Comparison of ENCODE assay signal across 8 cellular contexts in genomic region chr17:73091770-73092517, GRCh38. TPM values are rescaled to one million over a fixed set of nuclear protein-coding genes. Genes with fewer than 3 reads are reported as not detected.
A peak's percentile ranks its signal among the peaks of the same experiment; 100 is the strongest.
DNase-seq lines count a peak whose midpoint lies in the region; ATAC-seq and TF ChIP-seq lines count a peak whose summit lies in the region.

No MANE protein-coding gene starts in this region.

- no peaks in the 10 kb centered on the region for H3K27me3 ChIP-seq in HCT116 (ENCODE audit: insufficient read depth, low read length)
- peaks cover 0 to 4% (median 0%) of the 10 kb centered on the region in 7 donors for H3K27me3 ChIP-seq in spleen (replicated peaks in 1 of 7)

- no peak for TF ChIP-seq CTCF in HCT116 (IDR thresholded peaks at IDR 0.05 in 2 of 3, conservative IDR thresholded peaks at IDR 0.05 in 1 of 3; ENCODE audit: borderline replicate concordance in 1 of 3, insufficient read depth in 1 of 3, low read depth in 2 of 3, low read length in 2 of 3)
- TF ChIP-seq CTCF in MCF 10A (IDR thresholded peaks at IDR 0.05; ENCODE audit: unreplicated experiment), result no peak
- TF ChIP-seq CTCF in spleen (IDR thresholded peaks at IDR 0.05 in 8 of 11, conservative IDR thresholded peaks at IDR 0.05 in 3 of 11), result no peak

- H3K36me3 Mint-ChIP-seq in MCF 10A (ENCODE audit: insufficient read depth, unreplicated experiment), result peaks cover 9% of the 10 kb centered on the region

- H3K4me2 ChIP-seq in HCT116 (ENCODE audit: low read length), result peak overlapping the region; percentile 98

- H3K9me3 Mint-ChIP-seq in MCF 10A (ENCODE audit: unreplicated experiment), result no peaks in the 10 kb centered on the region

- H3K79me2 ChIP-seq in HCT116 (ENCODE audit: insufficient read depth, low read length), result no peaks in the 10 kb centered on the region

- no peak overlapping the region for H2AFZ ChIP-seq in HCT116 (ENCODE audit: low read depth, low read length, poor library complexity, severe bottlenecking)

- H3K4me3 Mint-ChIP-seq in MCF 10A (ENCODE audit: unreplicated experiment), result peak overlapping the region; percentile 98

- CTCF ChIA-PET in HCT116 (lab: Charles Lee) (interaction anchor here (0.6 kb wide), 1 partner anchor 106 kb away, joined by 3 read pairs; no protein-coding TSS in a partner anchor), MCF 10A (lab: Yijun Ruan, JAX) (interaction anchor here (0.5 to 1.0 kb wide), 3 partner anchors 67 to 1611 kb away, joined by 3 to 4 read pairs (median 3); no protein-coding TSS in a partner anchor)

- peak; percentile 69 for DNase-seq in NCI-H82 (lab: John Stamatoyannopoulos, UW)
- DNase-seq in NCI-H82 treated with DMSO at 0.1 percent for 48 hours (lab: John Stamatoyannopoulos, UW; ENCODE audit: unreplicated experiment), result no peak
- no peak for DNase-seq in HCT116 (ENCODE audit: low read depth, low spot score)
- DNase-seq in NOMO-1 (lab: John Stamatoyannopoulos, UW; ENCODE audit: unreplicated experiment in 2 of 2), result peak; percentile 24 to 52
- peak; percentile 26 for DNase-seq in MCF 10A (ENCODE audit: unreplicated experiment)
- peak; percentile 77 for DNase-seq in islet precursor cell
- DNase-seq in spleen, result peak; percentile 76

- 8 to 14% (median 11%) methylated on average over 15 to 20 of the region's 20 CpGs for WGBS in spleen, 5 donors

- peak overlapping the region; percentile 93 for H3K27ac Mint-ChIP-seq in MCF 10A (ENCODE audit: low read depth, unreplicated experiment)

- no peaks in the 10 kb centered on the region for H4K20me1 ChIP-seq in HCT116 (ENCODE audit: insufficient read depth)

- TF ChIP-seq RAD21 in HCT116 (IDR thresholded peaks at IDR 0.05; ENCODE audit: low read depth), result no peak

- H3K27ac ChIP-seq in HCT116 (ENCODE audit: low read depth, low read length) (peak overlapping the region; percentile 31), spleen (peak overlapping the region; percentile 32 to 84 (median 57))

- H3K4me1 ChIP-seq in HCT116 (ENCODE audit: control insufficient read depth in 1 of 2, insufficient read depth in 2 of 2, low read length in 2 of 2), result peaks cover 7 to 14% of the 10 kb centered on the region in 2 experiments; a peak in 3 of 4 replicates
- peaks cover 7 to 62% (median 29%) of the 10 kb centered on the region in 6 donors for H3K4me1 ChIP-seq in spleen

- intact Hi-C loops in HCT116 (cut with micrococcal nuclease) (loop anchor here (5.0 kb wide), 1 partner anchor 80 kb away; no protein-coding TSS in a partner anchor), MCF 10A (cut with micrococcal nuclease) (loop anchor here (5.0 kb wide), 1 partner anchor 365 kb away; no protein-coding TSS in a partner anchor), spleen (cut with DNase I; ENCODE audit: low total_unique reads) (no loop called here)

- POLR2A ChIA-PET in HCT116 (lab: Charles Lee) (no interaction called here), MCF 10A (lab: Yijun Ruan, JAX) (interaction anchor here (0.7 to 1.6 kb wide), 6 partner anchors 11 to 504 kb away, joined by 3 to 4 read pairs (median 3); no protein-coding TSS in a partner anchor)

- peak overlapping the region; percentile 71 for H3K9ac ChIP-seq in HCT116 (ENCODE audit: low read length)

- RAD21 ChIA-PET in HCT116 (lab: Charles Lee; ENCODE audit: low non-redundant PET in 1 of 2, low total read pairs in 2 of 2, uncharacterized antibody in 2 of 2, unreplicated experiment in 2 of 2), result interaction anchor here in 1 of 2 experiments (0.6 kb wide), 1 partner anchor 48 kb away, joined by 5 read pairs; no protein-coding TSS in a partner anchor

- H3K4me1 Mint-ChIP-seq in MCF 10A (ENCODE audit: insufficient read depth, unreplicated experiment), result peaks cover 11% of the 10 kb centered on the region

- BruUV-seq in HCT116 (replicated peaks; lab: Mats Ljungman, UMichigan) (TSS peak; percentile 72), MCF 10A (replicated peaks; lab: Mats Ljungman, UMichigan) (TSS peak; percentile 59)

- peaks cover 0 to 6% of the 10 kb centered on the region in 2 experiments; a peak in 2 of 4 replicates for H3K36me3 ChIP-seq in HCT116 (ENCODE audit: control insufficient read depth in 1 of 2, insufficient read depth in 2 of 2, low read length in 2 of 2)
- peaks cover 0 to 19% (median 7%) of the 10 kb centered on the region in 6 donors for H3K36me3 ChIP-seq in spleen

- ATAC-seq in HCT116, result peak; percentile 60
- ATAC-seq in GM18861 (IDR thresholded peaks at IDR 0.05; ENCODE audit: unreplicated experiment), result no peak

- H3K9me2 ChIP-seq in HCT116 (ENCODE audit: insufficient read depth), result no peaks in the 10 kb centered on the region

- H3K27me3 Mint-ChIP-seq in MCF 10A (ENCODE audit: insufficient read depth, unreplicated experiment), result peaks cover 14% of the 10 kb centered on the region

- H3K4me3 ChIP-seq in HCT116 (replicated peaks in 1 of 2; ENCODE audit: low read depth in 1 of 2, low read length in 2 of 2) (peak overlapping the region; percentile 62 to 82), spleen (peak overlapping the region; percentile 63 to 80 (median 69))

- H3K9me3 ChIP-seq in HCT116 (ENCODE audit: control insufficient read depth in 1 of 2, insufficient read depth in 1 of 2, low read depth in 1 of 2, low read length in 2 of 2), result no peaks in the 10 kb centered on the region
- no peaks in the 10 kb centered on the region for H3K9me3 ChIP-seq in spleen

- TF ChIP-seq POLR2A in HCT116 (IDR thresholded peaks at IDR 0.05; ENCODE audit: borderline replicate concordance, extremely low read depth, insufficient read depth, insufficient read length) (no peak), spleen (IDR thresholded peaks at IDR 0.05) (no peak)

TF ChIP-seq in HCT116, 20 proteins besides CTCF, POLR2A, EP300 and RAD21:
- TF ChIP-seq MAX (IDR thresholded peaks at IDR 0.05) (no peak), SP1 (IDR thresholded peaks at IDR 0.05; ENCODE audit: low read depth) (no peak), ZFX (IDR thresholded peaks at IDR 0.05) (no peak), CEBPB (IDR thresholded peaks at IDR 0.05; ENCODE audit: low read depth) (no peak), SRF (IDR thresholded peaks at IDR 0.05; ENCODE audit: low read depth) (no peak), EGR1 (IDR thresholded peaks at IDR 0.05; ENCODE audit: low read depth) (no peak), YY1 (IDR thresholded peaks at IDR 0.05; ENCODE audit: extremely low read depth, insufficient replicate concordance, low read depth, low read length) (no peak), EZH2 (IDR thresholded peaks at IDR 0.05) (no peak), REST (IDR thresholded peaks at IDR 0.05; ENCODE audit: low read depth) (no peak)

RNA-seq across cellular contexts. Expression of gene SLC39A11, which starts 0.5 kb away (rescaled TPM):
- total RNA-seq in HCT116 (2021; ENCODE audit: unreplicated experiment), result 46.4 TPM
- polyA plus RNA-seq in HCT116 (2012), result 24.1 and 24.5 TPM in 2 replicates
- 15.8 and 16.1 TPM in 2 replicates for total RNA-seq in MCF 10A (2022)
- 10 to 100 TPM; 22.5 to 45.2 (median 29.6) TPM for total RNA-seq in spleen
- 1 to 10 TPM; 4.1 to 8.1 (median 4.1) TPM for polyA plus RNA-seq in spleen

Comparison
In these comparisons a context has a peak if more than half of its experiments do, and no peak if none do; other contexts are left out.
1. DNase-seq: peak in NCI-H82 (single experiment), NOMO-1 (2 of 2), MCF 10A (single experiment), islet precursor cell (single experiment) and spleen (single experiment); none in NCI-H82 treated with DMSO at 0.1 percent for 48 hours (single experiment) and HCT116 (single experiment).